In genomic region chr18:9545029-9545428, GRCh38 we compare ENCODE assay signal across 29 cellular contexts.
"Had no signal": no experiment of that assay in that cellular context is flagged by ENCODE, and none has a peak within 500 bp of the region (broad histone marks: within the 10 kb centered on the region; RNA-seq: fewer than 3 reads in every experiment).

No MANE protein-coding gene starts in this region.

- DNase-seq: left colon; left lung; lower lobe of right lung; mammary epithelial cell; mesenchymal stem cell; naive B cell; natural killer cell; nephron progenitor cell; pancreas; posterior cingulate gyrus; retina; right cardiac atrium; stimulated activated CD4-positive, alpha-beta T cell treated with anti-CD3 and anti-CD28 coated beads, Interleukin-12 subunit alpha, Interleukin-12 subunit beta, amount 100 ng/mL, for 4 hours; stimulated activated CD4-positive, alpha-beta T cell treated with anti-CD3 and anti-CD28 coated beads, Interleukin-15, amount 100 ng/mL, for 24 hours; stimulated activated CD4-positive, alpha-beta T cell treated with anti-CD3 and anti-CD28 coated beads, Interleukin-2, amount 100 ng/mL, for 24 hours; stimulated activated CD4-positive, alpha-beta T cell treated with anti-CD3 and anti-CD28 coated beads, Interleukin-4, amount 100 ng/mL, for 1 hour; stimulated activated naive B cell treated with anti-CD40 and anti-IgM and Interleukin-4, amounts not matched to agents 10 μg/mL and 1 μg/mL and 100 μg/mL, for 72 hours; stimulated activated naive CD8-positive, alpha-beta T cell treated with anti-CD3 and anti-CD28 coated beads, Interleukin-15, Interleukin-2, amounts not matched to agents 100 U/mL and 50 U/mL, for 24 hours; stomach; testis; thyroid gland; transverse colon; upper lobe of left lung had no signal

- H3K27ac Mint-ChIP-seq: stimulated activated naive B cell treated with anti-CD40 and anti-IgM and Interleukin-4, amounts not matched to agents 10 μg/mL and 1 μg/mL and 100 μg/mL, for 72 hours had no signal

- H3K9me3 ChIP-seq: left lung, lower lobe of right lung, pancreas, prostate gland, stomach, testis, thyroid gland, transverse colon, upper lobe of left lung, vagina had no signal

- H3K9me3 Mint-ChIP-seq: naive B cell; natural killer cell; nephron progenitor cell; neural progenitor cell; stimulated activated naive B cell treated with anti-CD40 and anti-IgM and Interleukin-4, amounts not matched to agents 10 μg/mL and 1 μg/mL and 100 μg/mL, for 72 hours had no signal

- H3K4me1 Mint-ChIP-seq: natural killer cell, nephron progenitor cell had no signal

- H3K27me3 Mint-ChIP-seq: naive B cell; stimulated activated naive B cell treated with anti-CD40 and anti-IgM and Interleukin-4, amounts not matched to agents 10 μg/mL and 1 μg/mL and 100 μg/mL, for 72 hours had no signal

- H3K27ac ChIP-seq: left lung, lower lobe of right lung, neural progenitor cell, pancreas, prostate gland, skin epidermis, stomach, testis, thyroid gland, transverse colon, upper lobe of left lung, vagina had no signal

- H3K4me3 Mint-ChIP-seq: natural killer cell; nephron progenitor cell; neural progenitor cell; stimulated activated naive B cell treated with anti-CD40 and anti-IgM and Interleukin-4, amounts not matched to agents 10 μg/mL and 1 μg/mL and 100 μg/mL, for 72 hours had no signal

- H3K4me2 ChIP-seq: neural progenitor cell had no signal

- FAIRE-seq: kidney, pancreas had no signal

- H3K9ac ChIP-seq: neural progenitor cell had no signal

- H3K27me3 ChIP-seq: left lung, neural progenitor cell, pancreas, stomach, testis, thyroid gland, transverse colon, upper lobe of left lung, vagina had no signal

- H3K4me3 ChIP-seq: left lung, lower lobe of right lung, neural progenitor cell, pancreas, prostate gland, skin epidermis, stomach, testis, thyroid gland, transverse colon, upper lobe of left lung, vagina had no signal

- H2AFZ ChIP-seq: neural progenitor cell had no signal

- H3K4me1 ChIP-seq: neural progenitor cell, pancreas, prostate gland, testis, thyroid gland, transverse colon, vagina had no signal

- ATAC-seq: left colon; left lung; lower lobe of right lung; natural killer cell; pancreas; right cardiac atrium; sciatic nerve; stimulated activated naive B cell treated with anti-CD40 and anti-IgM and Interleukin-4, amounts not matched to agents 10 μg/mL and 1 μg/mL and 100 μg/mL, for 72 hours; stimulated activated naive CD8-positive, alpha-beta T cell treated with anti-CD3 and anti-CD28 coated beads, Interleukin-15, Interleukin-2, amounts not matched to agents 100 U/mL and 50 U/mL, for 24 hours had no signal
